Comparison of ENCODE assay signal across 13 cellular contexts in genomic region chr4:185217390-185217985, GRCh38.
"Had no signal": no experiment of that assay in that cellular context is flagged by ENCODE, and none has a peak within 500 bp of the region (broad histone marks: within the 10 kb centered on the region; RNA-seq: fewer than 3 reads in every experiment).

No MANE protein-coding gene starts in this region.

- H3K9me3 ChIP-seq: body of pancreas, mucosa of descending colon, right lobe of liver had no signal

- H3K27me3 ChIP-seq: body of pancreas, right lobe of liver had no signal

- H3K4me3 ChIP-seq: body of pancreas, mucosa of descending colon, right lobe of liver had no signal

- H3K27me3 Mint-ChIP-seq: central memory CD8-positive, alpha-beta T cell had no signal

- H3K27ac ChIP-seq: body of pancreas, right lobe of liver had no signal

- H3K4me1 ChIP-seq: right lobe of liver had no signal

- H3K9me3 Mint-ChIP-seq: activated T-helper 2 cell treated with anti-CD3 and anti-CD28 coated beads, Interferon-gamma antibody, Interleukin-2, Interleukin-4, amounts not matched to agents 10 μg/mL and 5 μg/mL and 100 μg/mL, durations not matched to agents 14 hours and 24 hours and 36 hours; central memory CD8-positive, alpha-beta T cell; natural killer cell had no signal

- H3K36me3 ChIP-seq: right lobe of liver had no signal

- H3K4me3 Mint-ChIP-seq: central memory CD8-positive, alpha-beta T cell; natural killer cell had no signal

- DNase-seq: activated naive CD4-positive, alpha-beta T cell treated with anti-CD3 and anti-CD28 coated beads, Interleukin-2, amount 50 U/mL, for 16 hours; body of pancreas; dermis blood vessel endothelial cell; hippocampal formation; mucosa of descending colon; natural killer cell; right lobe of liver; stimulated activated CD4-positive, alpha-beta T cell treated with anti-CD3 and anti-CD28 coated beads, Interleukin-2, amount 100 ng/mL, for 24 hours; stimulated activated naive CD8-positive, alpha-beta T cell treated with anti-CD3 and anti-CD28 coated beads, Interleukin-15, Interleukin-2, amounts not matched to agents 100 U/mL and 50 U/mL, for 24 hours; T-helper 2 cell had no signal

- H3K36me3 Mint-ChIP-seq: natural killer cell had no signal

- ATAC-seq: activated CD4-positive, CD25-positive, alpha-beta regulatory T cell treated with anti-CD3 and anti-CD28 coated beads, Interleukin-2, amount 50 U/mL, for 24 hours; natural killer cell; stimulated activated naive CD8-positive, alpha-beta T cell treated with anti-CD3 and anti-CD28 coated beads, Interleukin-15, Interleukin-2, amounts not matched to agents 100 U/mL and 50 U/mL, for 24 hours had no signal

- H3K27ac Mint-ChIP-seq: activated T-helper 2 cell treated with anti-CD3 and anti-CD28 coated beads, Interferon-gamma antibody, Interleukin-2, Interleukin-4, amounts not matched to agents 10 μg/mL and 5 μg/mL and 100 μg/mL, durations not matched to agents 14 hours and 24 hours and 36 hours; natural killer cell had no signal
